ENCODE assay signal across 8 cellular contexts in genomic region chr10:131901181-131901829, GRCh38. TPM values are rescaled to one million over a fixed set of nuclear protein-coding genes. Genes with fewer than 3 reads are reported as not detected.
DNase-seq lines count a peak whose midpoint lies in the region; ATAC-seq, FAIRE-seq and TF ChIP-seq lines count a peak whose summit lies in the region.

No MANE protein-coding gene starts in this region.

- H3K27ac Mint-ChIP-seq in activated T-cell treated with anti-CD3 and anti-CD28 coated beads, Interleukin-2, amount 50 U/mL, for 72 hours, result no peak overlapping the region

- no peaks in the 10 kb centered on the region for H3K27me3 ChIP-seq in HAP-1 (ENCODE audit: low read depth)
- H3K27me3 ChIP-seq in neural cell (ENCODE audit: insufficient read depth, low read depth, low read length), result peaks cover 6% of the 10 kb centered on the region

- peaks cover 43% of the 10 kb centered on the region for H3K79me2 ChIP-seq in neural cell (replicated peaks; ENCODE audit: insufficient read depth, low read length)

- no peaks in the 10 kb centered on the region for H3K36me3 Mint-ChIP-seq in activated T-cell treated with anti-CD3 and anti-CD28 coated beads, Interleukin-2, amount 50 U/mL, for 72 hours (ENCODE audit: insufficient read depth in 2 of 2)

- DNase-seq in GM12891 (ENCODE audit: insufficient read length, low spot score) (peak; percentile 40), HAP-1 (ENCODE audit: low spot score in 2 of 2) (peak in 1 of 2 experiments; percentile 44), M059J (ENCODE audit: low read depth) (peak; percentile 32), fibroblast of villous mesenchyme (ENCODE audit: low read depth) (peak; percentile 37), pons (ENCODE audit: low spot score) (no peak), H54 (ENCODE audit: insufficient read length, low spot score) (no peak)
- DNase-seq in activated T-cell treated with anti-CD3 and anti-CD28 coated beads, Interleukin-2, amount 50 U/mL, for 72 hours, result peak; percentile 68 to 70

- ATAC-seq in activated T-cell treated with anti-CD3 and anti-CD28 coated beads, Interleukin-2, amount 50 U/mL, for 72 hours (replicated peaks in 1 of 2), result peak; percentile 17 to 21

- TF ChIP-seq RAD21 in neural cell (conservative IDR thresholded peaks at IDR 0.05), result peak; percentile 22

- TF ChIP-seq POLR2A in GM12891 (IDR thresholded peaks at IDR 0.05; ENCODE audit: low read depth, low read length) (no peak), H54 (IDR thresholded peaks at IDR 0.05; ENCODE audit: low read depth, low read length) (no peak)

- H3K4me1 Mint-ChIP-seq in activated T-cell treated with anti-CD3 and anti-CD28 coated beads, Interleukin-2, amount 50 U/mL, for 72 hours (ENCODE audit: low read depth), result peaks cover 65% of the 10 kb centered on the region

- no peak overlapping the region for H2AFZ ChIP-seq in neural cell (ENCODE audit: low read depth, low read length)

- no peaks in the 10 kb centered on the region for H3F3A ChIP-seq in neural cell (ENCODE audit: insufficient read depth, low read length, poor library complexity, severe bottlenecking)

- peak overlapping the region; percentile 100 for H3K4me2 ChIP-seq in neural cell (ENCODE audit: low read length)

- no peak for TF ChIP-seq EP300 in neural cell (conservative IDR thresholded peaks at IDR 0.05; ENCODE audit: poor library complexity, severe bottlenecking)

- peak overlapping the region; percentile 82 for H3K4me3 ChIP-seq in HAP-1
- H3K4me3 ChIP-seq in fibroblast of villous mesenchyme (ENCODE audit: low read depth, low read length), result peak overlapping the region; percentile 83
- H3K4me3 ChIP-seq in neural cell (ENCODE audit: low read length), result peak overlapping the region; percentile 99

- H3K4me3 Mint-ChIP-seq in activated T-cell treated with anti-CD3 and anti-CD28 coated beads, Interleukin-2, amount 50 U/mL, for 72 hours, result peak overlapping the region; percentile 88 to 96

- no peaks in the 10 kb centered on the region for H3K9me3 Mint-ChIP-seq in activated T-cell treated with anti-CD3 and anti-CD28 coated beads, Interleukin-2, amount 50 U/mL, for 72 hours

- H4K20me1 ChIP-seq in neural cell (ENCODE audit: insufficient read depth), result no peaks in the 10 kb centered on the region

- peaks cover 11% of the 10 kb centered on the region for H3K27me3 Mint-ChIP-seq in activated T-cell treated with anti-CD3 and anti-CD28 coated beads, Interleukin-2, amount 50 U/mL, for 72 hours (ENCODE audit: low read depth)

- peak overlapping the region; percentile 86 for H3K9ac ChIP-seq in neural cell (ENCODE audit: low read length)

- H3K9me2 ChIP-seq in neural cell (ENCODE audit: insufficient read depth, low read length), result no peaks in the 10 kb centered on the region

- H3K9me3 ChIP-seq in HAP-1, result no peaks in the 10 kb centered on the region
- no peaks in the 10 kb centered on the region for H3K9me3 ChIP-seq in neural cell (ENCODE audit: low read length)

- H3K27ac ChIP-seq in neural cell (ENCODE audit: low read length), result peak overlapping the region; percentile 75

- H3K36me3 ChIP-seq in HAP-1 (replicated peaks) (peaks cover 12% of the 10 kb centered on the region), neural cell (ENCODE audit: insufficient read depth, low read length) (no peaks in the 10 kb centered on the region)

- peaks cover 13% of the 10 kb centered on the region for H3K4me1 ChIP-seq in HAP-1

- FAIRE-seq in GM12891 (lab: Jason Lieb, UNC), result no peak
- no peak for FAIRE-seq in H54 (lab: Jason Lieb, UNC)

- in situ Hi-C loops in HAP-1 (cut with MboI; ENCODE audit: low sequenced_read_pairs), result no loop called here

- TF ChIP-seq CTCF in fibroblast of villous mesenchyme (IDR thresholded peaks at IDR 0.05; ENCODE audit: insufficient read depth, low read depth, low read length), result no peak
- no peak for TF ChIP-seq CTCF in neural cell (IDR thresholded peaks at IDR 0.05; ENCODE audit: poor library complexity, severe bottlenecking)

TF ChIP-seq in GM12891, 5 proteins besides CTCF, POLR2A, EP300 and RAD21:
- no peak for TF ChIP-seq POU2F2 (IDR thresholded peaks at IDR 0.05; ENCODE audit: low read depth, low read length)
- TF ChIP-seq SPI1 (IDR thresholded peaks at IDR 0.05; ENCODE audit: low read depth, low read length), result peak; percentile 40; the same call in 1 of the 2 replicates
- peak; percentile 25; the same call in 1 of the 2 replicates for TF ChIP-seq TAF1 (IDR thresholded peaks at IDR 0.05; ENCODE audit: low read depth, low read length)
- TF ChIP-seq PAX5 (IDR thresholded peaks at IDR 0.05; ENCODE audit: insufficient read depth, low read length, severe bottlenecking), result no peak
- no peak for TF ChIP-seq POLR2AphosphoS5 (IDR thresholded peaks at IDR 0.05; ENCODE audit: low read depth, low read length)

TF ChIP-seq in neural cell, 6 proteins besides CTCF, POLR2A, EP300 and RAD21:
- TF ChIP-seq REST (IDR thresholded peaks at IDR 0.05; ENCODE audit: borderline replicate concordance) (no peak), MXI1 (conservative IDR thresholded peaks at IDR 0.05; ENCODE audit: poor library complexity, severe bottlenecking) (no peak), TAF1 (IDR thresholded peaks at IDR 0.05; ENCODE audit: low read depth) (no peak), SMC3 (conservative IDR thresholded peaks at IDR 0.05; ENCODE audit: poor library complexity) (peak; percentile 18), POLR2AphosphoS5 (IDR thresholded peaks at IDR 0.05) (peak; percentile 49), EZH2 (IDR thresholded peaks at IDR 0.05; ENCODE audit: borderline replicate concordance, insufficient read depth, low read length, poor library complexity, severe bottlenecking) (no peak)
TF ChIP-seq in neural cell: peak in this region for 2.

RNA-seq across cellular contexts. Expression of gene PPP2R2D, which starts 0.5 kb away (rescaled TPM):
- 19.1 TPM for polyA plus RNA-seq in GM12891 (2012; ENCODE audit: low read depth, missing spikeins)
- 28.3 and 36.1 TPM in 2 replicates for total RNA-seq in M059J (2014; rRNA removed; shearing (Covaris generic))
- 10 to 100 TPM; 32.5 to 40.7 TPM for total RNA-seq in activated T-cell treated with anti-CD3 and anti-CD28 coated beads, Interleukin-2, amount 50 U/mL, for 72 hours
- total RNA-seq in fibroblast of villous mesenchyme, result 25.4 and 30.7 TPM in 2 replicates
- 64.5 and 71.7 TPM in 2 replicates for polyA plus RNA-seq in neural cell
- polyA minus RNA-seq in neural cell, result 80.8 and 86.6 TPM in 2 replicates

Comparison
In these comparisons a context has a peak if more than half of its experiments do, and no peak if none do; other contexts are left out.
1. DNase-seq: peak in GM12891 (single experiment), M059J (single experiment), activated T-cell treated with anti-CD3 and anti-CD28 coated beads, Interleukin-2, amount 50 U/mL, for 72 hours (2 of 2) and fibroblast of villous mesenchyme (single experiment); none in pons (single experiment) and H54 (single experiment).
2. Peak in every context shown above with its lines, with median percentiles within 50 percentile points of each other: H3K4me3 ChIP-seq.